In genomic region chr11:2390091-2390870, GRCh38 we compare ENCODE assay signal across 1 cellular context.
TF ChIP-seq lines count a peak whose summit lies in the region.

No MANE protein-coding gene starts in this region.

TF ChIP-seq in SK-N-SH, 30 proteins besides CTCF, POLR2A, EP300 and RAD21:
- no peak for TF ChIP-seq TAF1 (IDR thresholded peaks at IDR 0.05; ENCODE audit: borderline replicate concordance, low read depth, low read length)
- TF ChIP-seq, protein P1, sequence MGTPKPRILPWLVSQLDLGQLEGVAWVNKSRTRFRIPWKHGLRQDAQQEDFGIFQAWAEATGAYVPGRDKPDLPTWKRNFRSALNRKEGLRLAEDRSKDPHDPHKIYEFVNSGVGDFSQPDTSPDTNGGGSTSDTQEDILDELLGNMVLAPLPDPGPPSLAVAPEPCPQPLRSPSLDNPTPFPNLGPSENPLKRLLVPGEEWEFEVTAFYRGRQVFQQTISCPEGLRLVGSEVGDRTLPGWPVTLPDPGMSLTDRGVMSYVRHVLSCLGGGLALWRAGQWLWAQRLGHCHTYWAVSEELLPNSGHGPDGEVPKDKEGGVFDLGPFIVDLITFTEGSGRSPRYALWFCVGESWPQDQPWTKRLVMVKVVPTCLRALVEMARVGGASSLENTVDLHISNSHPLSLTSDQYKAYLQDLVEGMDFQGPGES (IDR thresholded peaks at IDR 0.05; ENCODE audit: low read depth, low read length), result no peak
- TF ChIP-seq SIN3A (IDR thresholded peaks at IDR 0.05; ENCODE audit: borderline replicate concordance, low read depth, low read length), result no peak
- TF ChIP-seq SMC3 (IDR thresholded peaks at IDR 0.05; ENCODE audit: low read depth, low read length), result no peak
- TF ChIP-seq REST (IDR thresholded peaks at IDR 0.05; ENCODE audit: low read depth, low read length), result no peak
- no peak for TF ChIP-seq CHD2 (IDR thresholded peaks at IDR 0.05; ENCODE audit: low read length, partially characterized antibody)
- TF ChIP-seq MEF2A (IDR thresholded peaks at IDR 0.05; ENCODE audit: borderline replicate concordance, low read depth), result no peak
- TF ChIP-seq RXRA (IDR thresholded peaks at IDR 0.05; ENCODE audit: borderline replicate concordance, low read depth), result no peak
- no peak for TF ChIP-seq POLR2AphosphoS5 (IDR thresholded peaks at IDR 0.05; ENCODE audit: low read depth, low read length)
- no peak for TF ChIP-seq MAX (IDR thresholded peaks at IDR 0.05; ENCODE audit: low read depth)
- TF ChIP-seq FOXM1 (IDR thresholded peaks at IDR 0.05; ENCODE audit: low read depth), result no peak
- TF ChIP-seq NRF1 (IDR thresholded peaks at IDR 0.05; ENCODE audit: low read depth, low read length), result no peak
